8 cellular contexts compared by ENCODE assay signal in genomic region chr2:73156539-73157124, GRCh38. TPM values are rescaled to one million over a fixed set of nuclear protein-coding genes. Genes with fewer than 3 reads are reported as not detected.
DNase-seq lines count a peak whose midpoint lies in the region; ATAC-seq and TF ChIP-seq lines count a peak whose summit lies in the region.

No MANE protein-coding gene starts in this region.

- intact Hi-C loops in mammary epithelial cell (cut with micrococcal nuclease): loop anchor here (1.0 kb wide), 4 partner anchors 67 to 263 kb away; no protein-coding TSS in a partner anchor

- H4K20me1 ChIP-seq in mammary epithelial cell (ENCODE audit: insufficient read depth, low read length): no peaks in the 10 kb centered on the region

- 8% methylated on average over 16 of the region's 24 CpGs for WGBS in mammary epithelial cell (ENCODE audit: low coverage, missing lambda C conversion rate)

- ATAC-seq in HG03039 (IDR thresholded peaks at IDR 0.05; ENCODE audit: unreplicated experiment) (no peak), GM18868 (IDR thresholded peaks at IDR 0.05; ENCODE audit: unreplicated experiment) (no peak)

- H3K9ac ChIP-seq in mammary epithelial cell (ENCODE audit: insufficient read depth, low read length): no peak overlapping the region

- H3K4me2 ChIP-seq in mammary epithelial cell (ENCODE audit: insufficient read depth, low read depth, low read length): peak overlapping the region; percentile 58

- POLR2A ChIA-PET in RWPE1 (lab: Yijun Ruan, JAX; ENCODE audit: low non-redundant PET): no interaction called here

- no peaks in the 10 kb centered on the region for H3K79me2 ChIP-seq in mammary epithelial cell (ENCODE audit: insufficient read depth, low read length)

- dilution Hi-C loops in mammary epithelial cell (cut with HindIII; ENCODE audit: low sequenced_read_pairs): loop anchor here (5.0 kb wide), 1 partner anchor 74 kb away; no protein-coding TSS in a partner anchor

- no peaks in the 10 kb centered on the region for H3K4me1 ChIP-seq in mammary epithelial cell (ENCODE audit: insufficient read depth, low read length)

- peak overlapping the region; percentile 33 for H2AFZ ChIP-seq in mammary epithelial cell (ENCODE audit: low read depth, low read length)

- no peaks in the 10 kb centered on the region for H3K9me3 ChIP-seq in mammary epithelial cell (replicated peaks; ENCODE audit: insufficient read depth, low read length)

- no peak for DNase-seq in HFF-Myc (ENCODE audit: extremely low read depth, low read depth)
- no peak for DNase-seq in RWPE1 (ENCODE audit: low spot score)
- peak; percentile 24 for DNase-seq in mammary epithelial cell
- peak; percentile 53 for DNase-seq in inferior parietal cortex (ENCODE audit: extremely low spot score)
- DNase-seq in stimulated activated CD4-positive, alpha-beta T cell treated with anti-CD3 and anti-CD28 coated beads, Interleukin-1b, Interleukin-23, amount 100 ng/mL, for 4 hours (ENCODE audit: low read depth in 2 of 2): peak; percentile 18 to 27

- CTCF ChIA-PET in RWPE1 (lab: Yijun Ruan, JAX) (interaction anchor here (0.6 to 1.8 kb wide), 13 partner anchors 17 to 797 kb away, joined by 3 to 14 read pairs (median 3); no protein-coding TSS in a partner anchor), mammary epithelial cell (lab: Charles Lee; ENCODE audit: low non-redundant PET) (interaction anchor here (0.8 to 1.1 kb wide), 4 partner anchors 45 to 264 kb away, joined by 3 to 6 read pairs (median 4); no protein-coding TSS in a partner anchor)

- H3K27me3 ChIP-seq in mammary epithelial cell (ENCODE audit: insufficient read depth, low read length): no peaks in the 10 kb centered on the region

- peak; percentile 51 for TF ChIP-seq CTCF in C4-2B (conservative IDR thresholded peaks at IDR 0.05)
- peak; percentile 80 for TF ChIP-seq CTCF in HFF-Myc (IDR thresholded peaks at IDR 0.05; ENCODE audit: low read depth, low read length, missing control alignments)
- TF ChIP-seq CTCF in RWPE1 (conservative IDR thresholded peaks at IDR 0.05; ENCODE audit: low read depth): peak; percentile 65
- TF ChIP-seq CTCF in mammary epithelial cell (conservative IDR thresholded peaks at IDR 0.05 in 1 of 2, IDR thresholded peaks at IDR 0.05 in 1 of 2; ENCODE audit: extremely low read depth in 1 of 2, insufficient read depth in 1 of 2, low read depth in 1 of 2, low read length in 2 of 2): peak; percentile 76 to 86

- H3K27ac ChIP-seq in C4-2B (no peak overlapping the region), RWPE1 (no peak overlapping the region), mammary epithelial cell (ENCODE audit: insufficient read depth, low read depth, low read length) (no peak overlapping the region)

- BruUV-seq in mammary epithelial cell (replicated peaks; lab: Mats Ljungman, UMichigan): no TSS peak

- no peaks in the 10 kb centered on the region for H3K36me3 ChIP-seq in mammary epithelial cell (ENCODE audit: insufficient read depth, low read length)

- in situ Hi-C loops in mammary epithelial cell (cut with MboI; ENCODE audit: low sequenced_read_pairs in 2 of 2): loop anchor here (5.0 to 25.0 kb wide), 2 partner anchors 64 to 169 kb away; no protein-coding TSS in a partner anchor

- H3K4me3 ChIP-seq in HFF-Myc (replicated peaks; ENCODE audit: low read depth, low read length): no peak overlapping the region
- H3K4me3 ChIP-seq in mammary epithelial cell (replicated peaks in 1 of 3; ENCODE audit: insufficient read depth in 1 of 3, low read depth in 2 of 3, low read length in 3 of 3): peak overlapping the region in 1 of 3 experiments; percentile 36

RNA-seq across cellular contexts. Expression of gene RAB11FIP5, which starts 43.9 kb away (rescaled TPM):
- total RNA-seq in mammary epithelial cell: 10 to 100 TPM; 36.0 to 39.7 TPM
- 24.8 TPM for polyA plus RNA-seq in mammary epithelial cell
- polyA minus RNA-seq in mammary epithelial cell: 71.9 TPM

RNA-seq across cellular contexts. Expression of gene NOTO, which starts 45.7 kb away (rescaled TPM):
- total RNA-seq in mammary epithelial cell: not detected
- not detected for polyA plus RNA-seq in mammary epithelial cell
- not detected for polyA minus RNA-seq in mammary epithelial cell

RNA-seq across cellular contexts. Expression of gene SMYD5, which starts 57.4 kb away (rescaled TPM):
- 10 to 100 TPM; 19.5 to 31.7 TPM for total RNA-seq in mammary epithelial cell
- 21.8 TPM for polyA plus RNA-seq in mammary epithelial cell
- polyA minus RNA-seq in mammary epithelial cell: 30.3 TPM

Comparison
In these comparisons a context has a peak if more than half of its experiments do, and no peak if none do; other contexts are left out.
1. DNase-seq: peak in mammary epithelial cell (single experiment), inferior parietal cortex (single experiment) and stimulated activated CD4-positive, alpha-beta T cell treated with anti-CD3 and anti-CD28 coated beads, Interleukin-1b, Interleukin-23, amount 100 ng/mL, for 4 hours (2 of 2); none in HFF-Myc (single experiment) and RWPE1 (single experiment).
2. Peak in every context shown above with its lines, with median percentiles within 50 percentile points of each other: CTCF ChIP-seq.